1 cellular context compared by ENCODE assay signal in genomic region chr16:31206776-31207175, GRCh38.
A peak's percentile ranks its signal among the peaks of the same experiment; 100 is the strongest.
TF ChIP-seq lines count a peak whose summit lies in the region.

No MANE protein-coding gene starts in this region.

TF ChIP-seq in HepG2, 621 proteins besides CTCF, POLR2A, EP300 and RAD21 (continued from another document and continues in another):
- TF ChIP-seq RERE (CRISPR knock-in tag; IDR thresholded peaks at IDR 0.05; ENCODE audit: low read depth): no peak
- no peak for TF ChIP-seq ZNF597 (CRISPR knock-in tag; IDR thresholded peaks at IDR 0.05)
- no peak for TF ChIP-seq SNRNP70 (IDR thresholded peaks at IDR 0.05; ENCODE audit: low read depth, low read length)
- 0 out of 2 replicates have a peak, but pooled peaks have one; percentile 25 for TF ChIP-seq ZBTB7B (CRISPR knock-in tag; IDR thresholded peaks at IDR 0.05)
- TF ChIP-seq ZSCAN9 (CRISPR knock-in tag; IDR thresholded peaks at IDR 0.05; ENCODE audit: borderline replicate concordance): no peak
- TF ChIP-seq ZNF577 (CRISPR knock-in tag; IDR thresholded peaks at IDR 0.05; ENCODE audit: borderline replicate concordance, low read depth): no peak
- peak; percentile 66 for TF ChIP-seq FOXA3 (CRISPR knock-in tag; IDR thresholded peaks at IDR 0.05)
- TF ChIP-seq MXD1 (CRISPR knock-in tag; IDR thresholded peaks at IDR 0.05): no peak
- TF ChIP-seq GATAD1 (CRISPR knock-in tag; IDR thresholded peaks at IDR 0.05): 0 out of 2 replicates have a peak, but pooled peaks have one; percentile 30
- TF ChIP-seq ZNF567 (CRISPR knock-in tag; IDR thresholded peaks at IDR 0.05; ENCODE audit: borderline replicate concordance): no peak
- TF ChIP-seq ZFP82 (CRISPR knock-in tag; IDR thresholded peaks at IDR 0.05; ENCODE audit: borderline replicate concordance): no peak
- TF ChIP-seq ZSCAN30 (CRISPR knock-in tag; IDR thresholded peaks at IDR 0.05): no peak
- TF ChIP-seq ZNF546 (CRISPR knock-in tag; conservative IDR thresholded peaks at IDR 0.05): no peak
- TF ChIP-seq U2AF1 (optimal IDR thresholded peaks at IDR 0.05; ENCODE audit: low read depth, low read length): no peak
- no peak for TF ChIP-seq ZKSCAN5 (CRISPR knock-in tag; IDR thresholded peaks at IDR 0.05)
- TF ChIP-seq ZC3H13 (CRISPR knock-in tag; IDR thresholded peaks at IDR 0.05): no peak
- no peak for TF ChIP-seq PTBP1 (IDR thresholded peaks at IDR 0.05; ENCODE audit: low read depth, low read length, poor library complexity, severe bottlenecking)
- no peak for TF ChIP-seq IKZF5 (CRISPR knock-in tag; IDR thresholded peaks at IDR 0.05)
- TF ChIP-seq TAF15 (IDR thresholded peaks at IDR 0.05; ENCODE audit: low read depth, low read length, poor library complexity, severe bottlenecking): no peak
- no peak for TF ChIP-seq HOXA7 (CRISPR knock-in tag; IDR thresholded peaks at IDR 0.05)
- TF ChIP-seq ZSCAN5A (CRISPR knock-in tag; IDR thresholded peaks at IDR 0.05; ENCODE audit: borderline replicate concordance): no peak
- TF ChIP-seq FLYWCH1 (CRISPR knock-in tag; IDR thresholded peaks at IDR 0.05): no peak
- TF ChIP-seq ZNF557 (CRISPR knock-in tag; IDR thresholded peaks at IDR 0.05): no peak
- no peak for TF ChIP-seq TAF1 (CRISPR knock-in tag; IDR thresholded peaks at IDR 0.05)
- TF ChIP-seq E2F1 (CRISPR knock-in tag; IDR thresholded peaks at IDR 0.05): no peak
- TF ChIP-seq GRHL1 (CRISPR knock-in tag; conservative IDR thresholded peaks at IDR 0.05): no peak
- no peak for TF ChIP-seq ZBTB39 (CRISPR knock-in tag; IDR thresholded peaks at IDR 0.05)
- TF ChIP-seq PRDM15 (CRISPR knock-in tag; IDR thresholded peaks at IDR 0.05): no peak
- TF ChIP-seq ZNF670 (CRISPR knock-in tag; IDR thresholded peaks at IDR 0.05; ENCODE audit: borderline replicate concordance): 0 out of 2 replicates have a peak, but pooled peaks have one; percentile 43
- peak; percentile 81 for TF ChIP-seq ZNF644 (CRISPR knock-in tag; IDR thresholded peaks at IDR 0.05; ENCODE audit: low read depth)
- no peak for TF ChIP-seq LCORL (IDR thresholded peaks at IDR 0.05)
- no peak for TF ChIP-seq LCORL (CRISPR knock-in tag; IDR thresholded peaks at IDR 0.05)
- no peak for TF ChIP-seq HNRNPLL (IDR thresholded peaks at IDR 0.05; ENCODE audit: low read depth, low read length, poor library complexity, severe bottlenecking)
- peak; percentile 72 for TF ChIP-seq HMG20B (CRISPR knock-in tag; conservative IDR thresholded peaks at IDR 0.05)
- TF ChIP-seq TBX3 (IDR thresholded peaks at IDR 0.05; ENCODE audit: borderline replicate concordance): no peak
- TF ChIP-seq ZSCAN20 (CRISPR knock-in tag; IDR thresholded peaks at IDR 0.05; ENCODE audit: borderline replicate concordance): no peak
- peak; percentile 15; the same call in 1 of the 2 replicates for TF ChIP-seq TFE3 (CRISPR knock-in tag; IDR thresholded peaks at IDR 0.05)
- peak; percentile 55; the same call in 1 of the 2 replicates for TF ChIP-seq MYPOP (CRISPR knock-in tag; IDR thresholded peaks at IDR 0.05)
- TF ChIP-seq ZNF264 (CRISPR knock-in tag; IDR thresholded peaks at IDR 0.05): no peak
- no peak for TF ChIP-seq NFKBIZ (CRISPR knock-in tag; IDR thresholded peaks at IDR 0.05)
